ENCODE assay signal across 15 cellular contexts in genomic region chr15:98596885-98597343, GRCh38.
"Had no signal": no experiment of that assay in that cellular context is flagged by ENCODE, and none has a peak within 500 bp of the region (broad histone marks: within the 10 kb centered on the region; RNA-seq: fewer than 3 reads in every experiment).

No MANE protein-coding gene starts in this region.

- H3K27ac Mint-ChIP-seq: activated CD8-positive, alpha-beta T cell treated with anti-CD3 and anti-CD28 coated beads, Interleukin-2, amount 10 ng/mL, durations not matched to agents 7 days and 5 days; activated naive CD8-positive, alpha-beta T cell treated with anti-CD3 and anti-CD28 coated beads, Interleukin-2, amount 50 U/mL, for 24 hours; naive thymus-derived CD8-positive, alpha-beta T cell had no signal

- H3K9me3 ChIP-seq: ascending aorta, spleen, upper lobe of right lung had no signal

- H3K9me3 Mint-ChIP-seq: activated naive CD8-positive, alpha-beta T cell treated with anti-CD3 and anti-CD28 coated beads, Interleukin-2, amount 50 U/mL, for 24 hours; naive thymus-derived CD8-positive, alpha-beta T cell had no signal

- H3K36me3 ChIP-seq: ascending aorta, cardiac muscle cell, spleen, upper lobe of right lung, WERI-Rb-1 had no signal

- FAIRE-seq: endometrium had no signal

- H3K27me3 ChIP-seq: ascending aorta, cardiac muscle cell had no signal

- DNase-seq: activated CD4-positive, alpha-beta T cell treated with anti-CD3 and anti-CD28 coated beads for 48 hours; activated CD8-positive, alpha-beta T cell treated with anti-CD3 and anti-CD28 coated beads, Interleukin-2, amount 10 ng/mL, durations not matched to agents 7 days and 5 days; activated naive CD4-positive, alpha-beta T cell treated with Interleukin-2 at 50 U/mL for 16 hours; activated naive CD8-positive, alpha-beta T cell treated with anti-CD3 and anti-CD28 coated beads, Interleukin-2, amount 50 U/mL, for 24 hours; glutamatergic neuron; naive thymus-derived CD8-positive, alpha-beta T cell; right cardiac atrium; spleen; stimulated activated CD4-positive, alpha-beta T cell treated with anti-CD3 and anti-CD28 coated beads, Interleukin-1b, Interleukin-23, amount 100 ng/mL, for 48 hours; stimulated activated naive CD4-positive, alpha-beta T cell; upper lobe of right lung; WERI-Rb-1 had no signal

- H3K27ac ChIP-seq: ascending aorta, cardiac muscle cell, spleen, upper lobe of right lung, WERI-Rb-1 had no signal

- ATAC-seq: activated CD8-positive, alpha-beta T cell treated with anti-CD3 and anti-CD28 coated beads, Interleukin-2, amount 10 ng/mL, durations not matched to agents 7 days and 5 days; activated naive CD8-positive, alpha-beta T cell treated with anti-CD3 and anti-CD28 coated beads, Interleukin-2, amount 50 U/mL, for 24 hours; naive thymus-derived CD8-positive, alpha-beta T cell; right cardiac atrium; upper lobe of right lung had no signal

- H3K36me3 Mint-ChIP-seq: naive thymus-derived CD8-positive, alpha-beta T cell had no signal

- H3K4me3 ChIP-seq: ascending aorta, cardiac muscle cell, spleen, upper lobe of right lung had no signal

- H3K4me3 Mint-ChIP-seq: activated CD8-positive, alpha-beta T cell treated with anti-CD3 and anti-CD28 coated beads, Interleukin-2, amount 10 ng/mL, durations not matched to agents 7 days and 5 days; activated naive CD8-positive, alpha-beta T cell treated with anti-CD3 and anti-CD28 coated beads, Interleukin-2, amount 50 U/mL, for 24 hours; naive thymus-derived CD8-positive, alpha-beta T cell had no signal
